13 cellular contexts compared by ENCODE assay signal in genomic region chr11:11313426-11313825, GRCh38. TPM values are rescaled to one million over a fixed set of nuclear protein-coding genes. Genes with fewer than 3 reads are reported as not detected.
DNase-seq lines count a peak whose midpoint lies in the region; ATAC-seq, FAIRE-seq and TF ChIP-seq lines count a peak whose summit lies in the region.
"Had no signal": no experiment of that assay in that cellular context is flagged by ENCODE, and none has a peak within 500 bp of the region (broad histone marks: within the 10 kb centered on the region; RNA-seq: fewer than 3 reads in every experiment).

No MANE protein-coding gene starts in this region.

- no peak for TF ChIP-seq POLR2A in A549 (IDR thresholded peaks at IDR 0.05; ENCODE audit: low read length)
- TF ChIP-seq POLR2A in body of pancreas (IDR thresholded peaks at IDR 0.05) = no peak

- no peak for FAIRE-seq in A549 (lab: Jason Lieb, UNC)

- CTCF ChIA-PET in A549 (lab: Yijun Ruan, JAX) = interaction anchor here (2.1 kb wide), 1 partner anchor 474 kb away, joined by 4 read pairs; no protein-coding TSS in a partner anchor

- no peak for TF ChIP-seq CTCF in A549 (IDR thresholded peaks at IDR 0.05)
- TF ChIP-seq CTCF in body of pancreas (IDR thresholded peaks at IDR 0.05) = no peak
- no peak for TF ChIP-seq CTCF in kidney epithelial cell (IDR thresholded peaks at IDR 0.05; ENCODE audit: insufficient read depth, low read length, poor library complexity, severe bottlenecking)

- POLR2A ChIA-PET in A549 (lab: Yijun Ruan, JAX) = no interaction called here

- H3K27me3 ChIP-seq in body of pancreas (no peaks in the 10 kb centered on the region), kidney epithelial cell (ENCODE audit: control insufficient read depth, insufficient read depth, low read length) (no peaks in the 10 kb centered on the region)

- no peak for TF ChIP-seq EP300 in A549 (IDR thresholded peaks at IDR 0.05)

- peak; percentile 83 to 88 for ATAC-seq in A549
- ATAC-seq in body of pancreas = peak; percentile 43
- ATAC-seq: activated CD4-positive, alpha-beta T cell treated with anti-CD3 and anti-CD28 coated beads for 36 hours had no signal

- intact Hi-C loops in body of pancreas (cut with DNase I) = no loop called here
- intact Hi-C loops in posterior cingulate gyrus (cut with DNase I) = no loop called here

- peak overlapping the region; percentile 31; the same call in 1 of the 3 replicates for H3K4me2 ChIP-seq in A549

- DNase-seq in A549 (ENCODE audit: low read depth in 1 of 2, low spot score in 1 of 2) (peak; percentile 15 to 66), Kasumi-1 (lab: John Stamatoyannopoulos, UW) (peak; percentile 1 to 18), body of pancreas (peak in 3 of 4 donors; percentile 24 to 42 (median 41)), kidney epithelial cell (ENCODE audit: low read depth) (peak; percentile 45), posterior cingulate gyrus (no peak), NCI-H446 treated with DMSO at 0.1 percent for 48 hours (lab: John Stamatoyannopoulos, UW) (no peak), epidermal melanocyte (ENCODE audit: insufficient read length, low spot score) (no peak), amygdala (lab: John Stamatoyannopoulos, UW) (no peak)
- DNase-seq: activated CD4-positive, alpha-beta T cell treated with anti-CD3 and anti-CD28 coated beads for 36 hours; activated naive CD8-positive, alpha-beta T cell treated with anti-CD3 and anti-CD28 coated beads, Interleukin-2, amount 10 ng/mL, durations not matched to agents 7 days and 5 days; MM.1S; stimulated activated naive CD4-positive, alpha-beta T cell had no signal

- H3K4me3 ChIP-seq in A549 = no peak overlapping the region
- H3K4me3 ChIP-seq in body of pancreas = no peak overlapping the region
- H3K4me3 ChIP-seq in kidney epithelial cell (ENCODE audit: low read depth, low read length) = no peak overlapping the region

- 50% methylated on average over 1 of the region's 1 CpG for WGBS in A549 (ENCODE audit: missing lambda C conversion rate)
- WGBS in body of pancreas, 2 donors = 7 to 36% methylated on average over 1 of the region's 1 CpG

- no peaks in the 10 kb centered on the region for H3K9me3 ChIP-seq in A549
- H3K9me3 ChIP-seq in body of pancreas = no peaks in the 10 kb centered on the region

- TF ChIP-seq RAD21 in A549 (conservative IDR thresholded peaks at IDR 0.05 in 1 of 2, IDR thresholded peaks at IDR 0.05 in 1 of 2) = no peak

- H3K36me3 ChIP-seq in body of pancreas (replicated peaks in 1 of 2; ENCODE audit: insufficient read depth in 1 of 2, low read depth in 2 of 2) (no peaks in the 10 kb centered on the region), kidney epithelial cell (ENCODE audit: control insufficient read depth, insufficient read depth, low read length) (no peaks in the 10 kb centered on the region)

- H3K4me1 ChIP-seq in A549 = peaks cover 15% of the 10 kb centered on the region
- H3K4me1 ChIP-seq in body of pancreas = peaks cover 12% of the 10 kb centered on the region

- H3K27ac ChIP-seq in A549 (peak overlapping the region; percentile 48 to 77), body of pancreas (peak overlapping the region in 1 of 4 donors; percentile 10)
- H3K27ac ChIP-seq: C4-2B had no signal

TF ChIP-seq in A549, 52 proteins besides CTCF, POLR2A, EP300 and RAD21:
- no peak for TF ChIP-seq CBX2 (IDR thresholded peaks at IDR 0.05; ENCODE audit: borderline replicate concordance, low read depth)
- TF ChIP-seq FOSL2 (IDR thresholded peaks at IDR 0.05) = no peak
- 0 out of 2 replicates have a peak, but pooled peaks have one; percentile 17 for TF ChIP-seq FOSL2 (CRISPR knock-in tag; IDR thresholded peaks at IDR 0.05)
- TF ChIP-seq JUNB (IDR thresholded peaks at IDR 0.05) = 0 out of 2 replicates have a peak, but pooled peaks have one; percentile 23
- TF ChIP-seq MAFK (IDR thresholded peaks at IDR 0.05; ENCODE audit: partially characterized antibody) = peak; percentile 84
- peak; percentile 16 to 43; a peak in 2 of 4 replicates for TF ChIP-seq CEBPB (IDR thresholded peaks at IDR 0.05)
- TF ChIP-seq NFE2L2 (conservative IDR thresholded peaks at IDR 0.05; ENCODE audit: low read length) = peak; percentile 67
TF ChIP-seq in A549: peak in this region for 5.

RNA-seq across cellular contexts. Expression of gene CSNK2A3, which starts 39.6 kb away (rescaled TPM):
- polyA plus RNA-seq in A549 (2011; rRNA removed) = 5.7 and 6.2 TPM in 2 replicates
- 0.44 and 0.56 TPM in 2 replicates for polyA plus RNA-seq in A549 (2012; cell fraction: cytosol; rRNA removed)
- 0.45 and 0.67 TPM in 2 replicates for polyA plus RNA-seq in A549 (2012; cell fraction: nucleus; rRNA removed)
- 3.9 to 5.1 TPM (median 4.4 TPM) in 3 replicates for polyA plus RNA-seq in A549 (2017; fragmentation: RNase III; extraction: RNeasy Plus Mini Kit Qiagen cat#74134 plus additional on column Dnase treatment)
- polyA minus RNA-seq in A549 (2011; rRNA and poly(A)+ RNA removed) = 2.8 and 4.5 TPM in 2 replicates
- total RNA-seq in body of pancreas = under 1 TPM in 1 of 2 donors, not detected in 1; 0.78 TPM
- 2.4 and 3.4 TPM in 2 replicates for total RNA-seq in kidney epithelial cell

Comparison
In these comparisons a context has a peak if more than half of its experiments do, and no peak if none do; other contexts are left out.
1. DNase-seq: peak in A549 (2 of 2), Kasumi-1 (2 of 2), body of pancreas (3 of 4) and kidney epithelial cell (single experiment); none in posterior cingulate gyrus (0 of 10), NCI-H446 treated with DMSO at 0.1 percent for 48 hours (single experiment), epidermal melanocyte (single experiment) and amygdala (0 of 56).